1 cellular context compared by ENCODE assay signal in genomic region chr2:120551540-120551939, GRCh38.
TF ChIP-seq lines count a peak whose summit lies in the region.

No MANE protein-coding gene starts in this region.

TF ChIP-seq in IMR-90, 13 proteins besides CTCF, POLR2A, EP300 and RAD21 (continued from another document):
- TF ChIP-seq BHLHE40 (IDR thresholded peaks at IDR 0.05; ENCODE audit: low read depth, low read length) (no peak), RFX5 (IDR thresholded peaks at IDR 0.05; ENCODE audit: low read depth, low read length) (no peak)
- TF ChIP-seq, protein P1, sequence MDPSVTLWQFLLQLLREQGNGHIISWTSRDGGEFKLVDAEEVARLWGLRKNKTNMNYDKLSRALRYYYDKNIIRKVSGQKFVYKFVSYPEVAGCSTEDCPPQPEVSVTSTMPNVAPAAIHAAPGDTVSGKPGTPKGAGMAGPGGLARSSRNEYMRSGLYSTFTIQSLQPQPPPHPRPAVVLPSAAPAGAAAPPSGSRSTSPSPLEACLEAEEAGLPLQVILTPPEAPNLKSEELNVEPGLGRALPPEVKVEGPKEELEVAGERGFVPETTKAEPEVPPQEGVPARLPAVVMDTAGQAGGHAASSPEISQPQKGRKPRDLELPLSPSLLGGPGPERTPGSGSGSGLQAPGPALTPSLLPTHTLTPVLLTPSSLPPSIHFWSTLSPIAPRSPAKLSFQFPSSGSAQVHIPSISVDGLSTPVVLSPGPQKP (IDR thresholded peaks at IDR 0.05; ENCODE audit: borderline replicate concordance, low read depth, low read length): no peak
